In the genomic region with DNA sequence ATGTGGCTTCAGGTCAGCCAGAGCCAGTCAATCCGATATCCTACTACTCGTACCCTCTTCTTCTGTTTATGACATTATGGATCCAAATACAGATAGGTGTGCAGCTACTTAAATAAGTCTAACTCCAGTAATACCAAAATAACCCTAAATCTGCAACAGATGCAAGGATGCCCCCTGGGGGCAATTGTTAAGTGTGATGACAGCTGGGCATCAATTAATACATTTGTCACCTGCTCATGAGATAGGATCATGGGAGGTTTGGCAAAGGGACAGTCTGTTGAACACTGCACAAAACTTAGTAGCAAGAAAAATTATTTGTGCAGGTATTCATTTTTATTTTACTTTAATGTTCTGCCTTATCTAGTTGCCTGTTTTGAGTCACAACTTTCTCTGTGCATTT, we compare ENCODE assay signal across 17 cellular contexts.
DNase-seq lines count a peak whose midpoint lies in the region; ATAC-seq and TF ChIP-seq lines count a peak whose summit lies in the region.
"Had no signal": no experiment of that assay in that cellular context is flagged by ENCODE, and none has a peak within 500 bp of the region (broad histone marks: within the 10 kb centered on the region; RNA-seq: fewer than 3 reads in every experiment).

No MANE protein-coding gene starts in this region.

- H3K27me3 Mint-ChIP-seq in CD14-positive monocyte (ENCODE audit: low read depth in 3 of 3) (no peaks in the 10 kb centered on the region), chondrocyte (ENCODE audit: low read depth) (no peaks in the 10 kb centered on the region)
- H3K27me3 Mint-ChIP-seq in activated CD4-positive, alpha-beta memory T cell treated with anti-CD3 and anti-CD28 coated beads, Interleukin-2, amount 10 ng/mL, durations not matched to agents 7 days and 5 days = no peaks in the 10 kb centered on the region
- H3K27me3 Mint-ChIP-seq: memory B cell had no signal

- POLR2A ChIA-PET in activated CD4-positive, alpha-beta memory T cell treated with anti-CD3 and anti-CD28 coated beads, Interleukin-2, amount 10 ng/mL, durations not matched to agents 7 days and 5 days (lab: Charles Lee) = no interaction called here

- H3K4me1 Mint-ChIP-seq in CD14-positive monocyte (no peaks in the 10 kb centered on the region), chondrocyte (ENCODE audit: low read depth) (no peaks in the 10 kb centered on the region)
- H3K4me1 Mint-ChIP-seq in activated CD4-positive, alpha-beta memory T cell treated with anti-CD3 and anti-CD28 coated beads, Interleukin-2, amount 10 ng/mL, durations not matched to agents 7 days and 5 days = no peaks in the 10 kb centered on the region
- H3K4me1 Mint-ChIP-seq: memory B cell had no signal

- H3K27ac Mint-ChIP-seq in CD14-positive monocyte (no peak overlapping the region), chondrocyte (ENCODE audit: unreplicated experiment) (no peak overlapping the region)
- no peak overlapping the region for H3K27ac Mint-ChIP-seq in activated CD4-positive, alpha-beta memory T cell treated with anti-CD3 and anti-CD28 coated beads, Interleukin-2, amount 10 ng/mL, durations not matched to agents 7 days and 5 days
- H3K27ac Mint-ChIP-seq: memory B cell had no signal

- peak; percentile 9 for TF ChIP-seq CTCF in CD14-positive monocyte (IDR thresholded peaks at IDR 0.05)
- TF ChIP-seq CTCF in KMS-11 (conservative IDR thresholded peaks at IDR 0.05; ENCODE audit: low read depth, low read length) = 0 out of 2 replicates have a peak, but pooled peaks have one; percentile 18
- TF ChIP-seq CTCF in chondrocyte (IDR thresholded peaks at IDR 0.05) = peak; percentile 17

- H3K4me3 Mint-ChIP-seq in CD14-positive monocyte (peak overlapping the region in 1 of 2 donors; percentile 2), chondrocyte (ENCODE audit: unreplicated experiment) (no peak overlapping the region)
- no peak overlapping the region for H3K4me3 Mint-ChIP-seq in activated CD4-positive, alpha-beta memory T cell treated with anti-CD3 and anti-CD28 coated beads, Interleukin-2, amount 10 ng/mL, durations not matched to agents 7 days and 5 days
- H3K4me3 Mint-ChIP-seq: memory B cell had no signal

- no peak overlapping the region for H3K27ac ChIP-seq in KMS-11
- H3K27ac ChIP-seq in substantia nigra (ENCODE audit: low read depth, low read length, poor library complexity, severe bottlenecking) = no peak overlapping the region
- H3K27ac ChIP-seq: sigmoid colon, thyroid gland had no signal

- no peaks in the 10 kb centered on the region for H3K4me1 ChIP-seq in KMS-11 (ENCODE audit: low read depth, poor library complexity, severe bottlenecking)
- H3K4me1 ChIP-seq: sigmoid colon, thyroid gland had no signal

- H3K36me3 Mint-ChIP-seq in CD14-positive monocyte = peaks cover 6 to 16% of the 10 kb centered on the region in 2 donors
- peaks cover 13% of the 10 kb centered on the region for H3K36me3 Mint-ChIP-seq in chondrocyte (ENCODE audit: low read depth)
- peaks cover 13% of the 10 kb centered on the region for H3K36me3 Mint-ChIP-seq in activated CD4-positive, alpha-beta memory T cell treated with anti-CD3 and anti-CD28 coated beads, Interleukin-2, amount 10 ng/mL, durations not matched to agents 7 days and 5 days (ENCODE audit: low read depth)

- ATAC-seq in HG02970 (IDR thresholded peaks at IDR 0.05; ENCODE audit: low FRiP score, unreplicated experiment) = no peak
- ATAC-seq in HG02571 (IDR thresholded peaks at IDR 0.05; ENCODE audit: unreplicated experiment) = no peak

- CTCF ChIA-PET in activated CD4-positive, alpha-beta memory T cell treated with anti-CD3 and anti-CD28 coated beads, Interleukin-2, amount 10 ng/mL, durations not matched to agents 7 days and 5 days (lab: Charles Lee) = interaction anchor here (0.6 kb wide), 1 partner anchor 15 kb away, joined by 3 read pairs; no protein-coding TSS in a partner anchor

- no peaks in the 10 kb centered on the region for H3K27me3 ChIP-seq in KMS-11 (ENCODE audit: insufficient read depth, low read depth)
- H3K27me3 ChIP-seq: sigmoid colon, thyroid gland had no signal

- no peak overlapping the region for H3K4me2 ChIP-seq in KMS-11

- no peaks in the 10 kb centered on the region for H3K36me3 ChIP-seq in KMS-11 (ENCODE audit: insufficient read depth)
- H3K36me3 ChIP-seq: sigmoid colon, thyroid gland had no signal

- H3K79me2 ChIP-seq in KMS-11 (ENCODE audit: insufficient read depth, low read depth) = no peaks in the 10 kb centered on the region

- no peak for DNase-seq in CD14-positive monocyte (ENCODE audit: low spot score)
- DNase-seq in NCI-H69 (lab: John Stamatoyannopoulos, UW) = peak; percentile 79
- no peak for DNase-seq in chondrocyte (ENCODE audit: low spot score)
- no peak for DNase-seq in activated CD4-positive, alpha-beta memory T cell treated with anti-CD3 and anti-CD28 coated beads, Interleukin-2, amount 10 ng/mL, durations not matched to agents 7 days and 5 days
- no peak for DNase-seq in substantia nigra (lab: John Stamatoyannopoulos, UW)
- DNase-seq: activated CD4-positive, alpha-beta T cell treated with anti-CD3 and anti-CD28 coated beads, Interleukin-2, amount 50 U/mL, for 4 hours; Calu3; NCI-H1048; NCI-H774; SHP77 treated with DMSO at 0.1 percent for 48 hours; sigmoid colon; stimulated activated CD4-positive, alpha-beta T cell treated with anti-CD3 and anti-CD28 coated beads, Interleukin-4, amount 100 ng/mL, for 1 hour; thyroid gland had no signal

- no peak overlapping the region for H2AFZ ChIP-seq in KMS-11 (ENCODE audit: low read depth)

- H3K4me3 ChIP-seq in KMS-11 (IDR thresholded peaks at IDR 0.05; ENCODE audit: insufficient read depth, low read depth, low read length) = no peak overlapping the region
- H3K4me3 ChIP-seq: sigmoid colon, thyroid gland had no signal

- intact Hi-C loops in CD14-positive monocyte (cut with micrococcal nuclease) = no loop called here

- no peak overlapping the region for H3K9ac ChIP-seq in KMS-11

- H3K9me3 Mint-ChIP-seq in CD14-positive monocyte = peaks cover 0 to 9% (median 2%) of the 10 kb centered on the region in 7 donors
- H3K9me3 Mint-ChIP-seq in chondrocyte (ENCODE audit: low read depth) = peaks cover 6% of the 10 kb centered on the region
- H3K9me3 Mint-ChIP-seq in activated CD4-positive, alpha-beta memory T cell treated with anti-CD3 and anti-CD28 coated beads, Interleukin-2, amount 10 ng/mL, durations not matched to agents 7 days and 5 days = peaks cover 1% of the 10 kb centered on the region
- H3K9me3 Mint-ChIP-seq: memory B cell had no signal

- H4K20me1 ChIP-seq in KMS-11 (ENCODE audit: insufficient read depth) = no peaks in the 10 kb centered on the region
